Comparison of ENCODE assay signal across 17 cellular contexts in genomic region chr1:220221269-220221668, GRCh38.
"Had no signal": no experiment of that assay in that cellular context is flagged by ENCODE, and none has a peak within 500 bp of the region (broad histone marks: within the 10 kb centered on the region; RNA-seq: fewer than 3 reads in every experiment).

No MANE protein-coding gene starts in this region.

- H3K9me3 Mint-ChIP-seq: activated T-cell treated with anti-CD3 and anti-CD28 coated beads, Interleukin-2, amount 50 U/mL, for 24 hours; dendritic cell treated with granulocyte-macrophage colony-stimulating factor and Interleukin-4, amounts not matched to agents 40 ng/mL and 50 ng/mL, for 4 days; effector memory CD8-positive, alpha-beta T cell had no signal

- H3K27me3 Mint-ChIP-seq: activated CD8-positive, alpha-beta memory T cell treated with anti-CD3 and anti-CD28 coated beads, Interleukin-2, amount 10 ng/mL, durations not matched to agents 7 days and 5 days; activated naive CD8-positive, alpha-beta T cell; activated T-cell treated with anti-CD3 and anti-CD28 coated beads, Interleukin-2, amount 50 U/mL, for 24 hours; dendritic cell treated with granulocyte-macrophage colony-stimulating factor and Interleukin-4, amounts not matched to agents 40 ng/mL and 50 ng/mL, for 4 days; effector memory CD8-positive, alpha-beta T cell had no signal

- H3K27ac Mint-ChIP-seq: activated CD8-positive, alpha-beta memory T cell treated with anti-CD3 and anti-CD28 coated beads, Interleukin-2, amount 10 ng/mL, durations not matched to agents 7 days and 5 days; activated naive CD8-positive, alpha-beta T cell; dendritic cell treated with granulocyte-macrophage colony-stimulating factor and Interleukin-4, amounts not matched to agents 40 ng/mL and 50 ng/mL, for 4 days had no signal

- H3K36me3 ChIP-seq: brain microvascular endothelial cell, thoracic aorta had no signal

- DNase-seq: activated CD4-positive, alpha-beta T cell treated with anti-CD3 and anti-CD28 coated beads, Interleukin-2, amount 50 U/mL, for 48 hours; activated CD4-positive, CD25-positive, alpha-beta regulatory T cell treated with anti-CD3 and anti-CD28 coated beads, Interleukin-2, amount 50 U/mL, for 72 hours; activated CD8-positive, alpha-beta memory T cell treated with anti-CD3 and anti-CD28 coated beads, Interleukin-2, amount 10 ng/mL, durations not matched to agents 7 days and 5 days; activated effector memory CD4-positive, alpha-beta T cell treated with anti-CD3 and anti-CD28 coated beads, Interleukin-2, amount 50 U/mL, for 16 hours; activated T-cell treated with anti-CD3 and anti-CD28 coated beads, Interleukin-2, amount 50 U/mL, for 24 hours; brain microvascular endothelial cell; cerebellar nuclear complex; effector memory CD8-positive, alpha-beta T cell; kidney; stimulated activated CD4-positive, alpha-beta T cell treated with anti-CD3 and anti-CD28 coated beads, Interleukin-12 subunit alpha, Interleukin-12 subunit beta, amount 100 ng/mL, for 4 hours; stimulated activated CD4-positive, alpha-beta T cell treated with anti-CD3 and anti-CD28 coated beads, Interleukin-4, amount 100 ng/mL, for 1 hour; stimulated activated CD8-positive, alpha-beta memory T cell treated with anti-CD3 and anti-CD28 coated beads, Interleukin-4, amount 100 ng/mL, for 48 hours; stomach had no signal

- H3K27me3 ChIP-seq: brain microvascular endothelial cell, stomach had no signal

- H3K4me3 Mint-ChIP-seq: activated CD8-positive, alpha-beta memory T cell treated with anti-CD3 and anti-CD28 coated beads, Interleukin-2, amount 10 ng/mL, durations not matched to agents 7 days and 5 days; activated naive CD8-positive, alpha-beta T cell; activated T-cell treated with anti-CD3 and anti-CD28 coated beads, Interleukin-2, amount 50 U/mL, for 24 hours; dendritic cell treated with granulocyte-macrophage colony-stimulating factor and Interleukin-4, amounts not matched to agents 40 ng/mL and 50 ng/mL, for 4 days; effector memory CD8-positive, alpha-beta T cell had no signal

- H3K9me3 ChIP-seq: stomach, thoracic aorta had no signal

- H3K4me3 ChIP-seq: stomach, thoracic aorta had no signal

- ATAC-seq: activated CD8-positive, alpha-beta memory T cell treated with anti-CD3 and anti-CD28 coated beads, Interleukin-2, amount 10 ng/mL, durations not matched to agents 7 days and 5 days; effector memory CD8-positive, alpha-beta T cell had no signal

- H3K27ac ChIP-seq: brain microvascular endothelial cell, epithelial cell of prostate, stomach, thoracic aorta had no signal
